ENCODE assay signal across 8 cellular contexts in the genomic region with DNA sequence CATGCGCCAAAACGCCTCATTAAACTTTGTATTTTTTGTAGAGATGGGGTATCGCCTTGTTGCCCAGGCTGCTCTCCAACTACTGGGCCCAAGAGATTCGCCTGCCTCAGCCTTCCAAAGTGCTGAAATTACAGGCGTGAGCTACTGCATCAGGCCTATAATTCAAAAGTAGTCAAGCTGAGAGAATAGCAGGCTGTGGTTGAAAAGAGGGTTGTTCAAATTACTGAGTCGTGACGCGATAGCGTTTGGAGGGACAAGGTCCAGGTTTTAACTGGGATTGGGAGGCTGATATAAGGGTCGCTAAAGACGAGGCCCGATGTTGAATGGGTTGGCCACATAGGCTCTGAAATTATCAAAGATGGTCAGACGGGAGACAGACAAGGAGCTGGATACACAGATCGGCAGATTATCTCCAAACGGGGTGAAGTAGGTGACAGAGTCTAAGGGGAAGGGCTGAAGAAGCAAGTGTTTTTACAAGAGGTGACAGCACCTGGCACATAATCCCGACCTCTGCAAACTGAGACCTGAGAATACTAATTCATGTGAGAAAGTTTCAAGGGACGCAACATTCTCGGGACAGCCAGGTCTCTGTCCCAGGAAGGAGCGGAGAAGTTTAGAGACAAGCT. TPM values are rescaled to one million over a fixed set of nuclear protein-coding genes. Genes with fewer than 3 reads are reported as not detected.
A peak's percentile ranks its signal among the peaks of the same experiment; 100 is the strongest.
DNase-seq lines count a peak whose midpoint lies in the region; ATAC-seq and TF ChIP-seq lines count a peak whose summit lies in the region.

No MANE protein-coding gene starts in this region.

- peak overlapping the region; percentile 91 for H3K27ac Mint-ChIP-seq in CD4-positive, alpha-beta T cell

- peak; percentile 10 for ATAC-seq in CD4-positive, alpha-beta T cell (ENCODE audit: poor library complexity)
- ATAC-seq in GM21528 (IDR thresholded peaks at IDR 0.05; ENCODE audit: low FRiP score, unreplicated experiment), result peak; percentile 6

- POLR2A ChIA-PET in CD4-positive, alpha-beta T cell (lab: Charles Lee), result interaction anchor here (0.8 to 3.0 kb wide), 8 partner anchors 58 to 912 kb away, joined by 3 to 61 read pairs (median 6); a partner anchor contains a TSS
- POLR2A ChIA-PET in RWPE1 (lab: Yijun Ruan, JAX; ENCODE audit: low non-redundant PET), result interaction anchor here (0.5 to 1.0 kb wide), 3 partner anchors 10 to 75 kb away, joined by 3 to 4 read pairs (median 3); a partner anchor contains a TSS

- H3K27ac ChIP-seq in CD4-positive, alpha-beta T cell (ENCODE audit: low read depth, low read length), result peak overlapping the region; percentile 59
- H3K27ac ChIP-seq in RWPE1 (peak overlapping the region; percentile 83), neutrophil (peak overlapping the region; percentile 93)

- peaks cover 45% of the 10 kb centered on the region for H3K4me1 Mint-ChIP-seq in CD4-positive, alpha-beta T cell (ENCODE audit: low read depth)

- no peaks in the 10 kb centered on the region for H3K9me3 Mint-ChIP-seq in CD4-positive, alpha-beta T cell

- H3K4me1 ChIP-seq in neutrophil (ENCODE audit: control insufficient read depth in 1 of 2, insufficient read depth in 1 of 2, low read depth in 1 of 2, low read length in 1 of 2), result peaks cover 39 to 42% of the 10 kb centered on the region in 2 experiments

- CTCF ChIA-PET in CD4-positive, alpha-beta T cell (lab: Charles Lee), result interaction anchor here (0.6 to 1.6 kb wide), 4 partner anchors 51 to 174 kb away, joined by 3 to 7 read pairs (median 4); a partner anchor contains a TSS
- CTCF ChIA-PET in RWPE1 (lab: Yijun Ruan, JAX), result interaction anchor here (0.7 to 1.4 kb wide), 3 partner anchors 51 to 158 kb away, joined by 4 read pairs; no protein-coding TSS in a partner anchor

- H3K27me3 ChIP-seq in CD4-positive, alpha-beta T cell (ENCODE audit: control insufficient read depth, insufficient read depth, low read length), result no peaks in the 10 kb centered on the region
- H3K27me3 ChIP-seq in neutrophil, result no peaks in the 10 kb centered on the region

- no peak for TF ChIP-seq CTCF in CD4-positive, alpha-beta T cell (IDR thresholded peaks at IDR 0.05)
- TF ChIP-seq CTCF in RWPE1 (conservative IDR thresholded peaks at IDR 0.05; ENCODE audit: low read depth), result no peak
- TF ChIP-seq CTCF in epithelial cell of esophagus (IDR thresholded peaks at IDR 0.05; ENCODE audit: insufficient read depth, low read depth, low read length, missing control alignments), result no peak
- no peak for TF ChIP-seq CTCF in neutrophil (IDR thresholded peaks at IDR 0.05)

- DNase-seq in CD4-positive, alpha-beta T cell, result no peak
- no peak for DNase-seq in RWPE1 (ENCODE audit: low spot score)
- no peak for DNase-seq in epithelial cell of esophagus (ENCODE audit: low read depth)
- DNase-seq in AG08395 (ENCODE audit: low spot score), result no peak
- DNase-seq in NCI-H2196 (lab: John Stamatoyannopoulos, UW; ENCODE audit: unreplicated experiment), result no peak
- no peak for DNase-seq in activated CD4-positive, alpha-beta T cell treated with anti-CD3 and anti-CD28 coated beads, Interleukin-2, amount 50 U/mL, for 4 hours

- H3K4me3 Mint-ChIP-seq in CD4-positive, alpha-beta T cell, result peak overlapping the region; percentile 95

- H3K27me3 Mint-ChIP-seq in CD4-positive, alpha-beta T cell, result no peaks in the 10 kb centered on the region

- H3K9me3 ChIP-seq in CD4-positive, alpha-beta T cell (ENCODE audit: control insufficient read depth, low read length), result no peaks in the 10 kb centered on the region
- H3K9me3 ChIP-seq in neutrophil, result no peaks in the 10 kb centered on the region

- peaks cover 15% of the 10 kb centered on the region for H3K36me3 ChIP-seq in neutrophil

- H3K4me3 ChIP-seq in epithelial cell of esophagus (ENCODE audit: low read length), result peak overlapping the region; percentile 71
- H3K4me3 ChIP-seq in neutrophil (ENCODE audit: low read depth in 1 of 2, low read length in 1 of 2), result peak overlapping the region; percentile 81 to 94

- intact Hi-C loops in CD4-positive, alpha-beta T cell (cut with DNase I, micrococcal nuclease), result loop anchor here (1.0 to 10.0 kb wide), 15 partner anchors 52 to 1105 kb away; a partner anchor contains a TSS

- H3K36me3 Mint-ChIP-seq in CD4-positive, alpha-beta T cell (ENCODE audit: low read depth), result peaks cover 33% of the 10 kb centered on the region

RNA-seq across cellular contexts. Expression of a gene that starts 0.8 kb away (rescaled TPM):
- 10 to 100 TPM; 25.0 to 27.9 TPM for total RNA-seq in CD4-positive, alpha-beta T cell
